Comparison of ENCODE assay signal across 18 cellular contexts in genomic region chr14:101174980-101175606, GRCh38.
DNase-seq lines count a peak whose midpoint lies in the region; ATAC-seq and TF ChIP-seq lines count a peak whose summit lies in the region.
"Had no signal": no experiment of that assay in that cellular context is flagged by ENCODE, and none has a peak within 500 bp of the region (broad histone marks: within the 10 kb centered on the region; RNA-seq: fewer than 3 reads in every experiment).

No MANE protein-coding gene starts in this region.

- H3K36me3 ChIP-seq in osteoblast (ENCODE audit: insufficient read depth, low read length) (no peaks in the 10 kb centered on the region), prostate gland (no peaks in the 10 kb centered on the region)

- H3K4me2 ChIP-seq in osteoblast (ENCODE audit: insufficient read depth, low read length) = no peak overlapping the region

- no peaks in the 10 kb centered on the region for H3K79me2 ChIP-seq in osteoblast (ENCODE audit: insufficient read depth, low read length)

- no peaks in the 10 kb centered on the region for H3K27me3 ChIP-seq in osteoblast (ENCODE audit: insufficient read depth, low read length)
- no peaks in the 10 kb centered on the region for H3K27me3 ChIP-seq in prostate gland (replicated peaks; ENCODE audit: insufficient read depth)

- H3K4me1 ChIP-seq in osteoblast (ENCODE audit: insufficient read depth, low read length) = no peaks in the 10 kb centered on the region
- H3K4me1 ChIP-seq in prostate gland (replicated peaks) = no peaks in the 10 kb centered on the region

- H2AFZ ChIP-seq in osteoblast (ENCODE audit: low read length) = no peak overlapping the region

- intact Hi-C loops in prostate gland (cut with DNase I) = no loop called here

- WGBS in prostate gland = 56% methylated on average over 9 of the region's 9 CpGs

- peak; percentile 34 for DNase-seq in NCI-H146 (lab: John Stamatoyannopoulos, UW)
- no peak for DNase-seq in NCI-H146 treated with DMSO at 0.1 percent for 48 hours (lab: John Stamatoyannopoulos, UW; ENCODE audit: unreplicated experiment)
- peak; percentile 63 for DNase-seq in NCI-H2029 treated with DMSO at 0.1 percent for 48 hours (lab: John Stamatoyannopoulos, UW)
- DNase-seq in SHP77 treated with DMSO at 0.1 percent for 48 hours (lab: John Stamatoyannopoulos, UW) = peak; percentile 64
- DNase-seq in osteoblast (ENCODE audit: insufficient read length, low spot score, missing footprints) = peak; percentile 60
- DNase-seq in prostate gland (ENCODE audit: low spot score) = no peak
- no peak for DNase-seq in NCI-H2171 (lab: John Stamatoyannopoulos, UW)
- DNase-seq: activated CD4-positive, CD25-positive, alpha-beta regulatory T cell; activated gamma-delta T cell treated with Interleukin-2 at 50 U/mL for 16 hours; anterior cingulate cortex; GOT3; Kasumi-1; naive B cell; NCI-H1694 treated with DMSO at 0.1 percent for 48 hours; stimulated activated CD4-positive, alpha-beta T cell treated with anti-CD3 and anti-CD28 coated beads, Interleukin-15, amount 100 ng/mL, for 24 hours; stimulated activated naive CD8-positive, alpha-beta T cell treated with anti-CD3 and anti-CD28 coated beads, Interleukin-15, Interleukin-2, amounts not matched to agents 100 U/mL and 50 U/mL, for 24 hours had no signal

- H3K9me3 ChIP-seq in osteoblast (ENCODE audit: low read depth, low read length) (no peaks in the 10 kb centered on the region), prostate gland (no peaks in the 10 kb centered on the region)

- no peak for ATAC-seq in HG03439 (IDR thresholded peaks at IDR 0.05; ENCODE audit: unreplicated experiment)
- ATAC-seq: Right ventricle myocardium inferior; stimulated activated naive CD8-positive, alpha-beta T cell treated with anti-CD3 and anti-CD28 coated beads, Interleukin-15, Interleukin-2, amounts not matched to agents 100 U/mL and 50 U/mL, for 24 hours had no signal

- no peak for TF ChIP-seq POLR2A in prostate gland (IDR thresholded peaks at IDR 0.05)

- no peaks in the 10 kb centered on the region for H4K20me1 ChIP-seq in osteoblast (ENCODE audit: insufficient read depth, low read length)

- TF ChIP-seq CTCF in osteoblast (IDR thresholded peaks at IDR 0.05; ENCODE audit: extremely low read depth, low read depth, low read length) = no peak
- no peak for TF ChIP-seq CTCF in prostate gland (IDR thresholded peaks at IDR 0.05)

- H3K4me3 ChIP-seq in osteoblast (ENCODE audit: insufficient read depth, low read length) (no peak overlapping the region), prostate gland (no peak overlapping the region)

- no peak overlapping the region for H3K27ac ChIP-seq in osteoblast (ENCODE audit: low read depth, low read length)
- H3K27ac ChIP-seq in prostate gland = no peak overlapping the region

Comparison
In these comparisons a context has a peak if more than half of its experiments do, and no peak if none do; other contexts are left out.
1. DNase-seq: peak in NCI-H146 (single experiment), NCI-H2029 treated with DMSO at 0.1 percent for 48 hours (single experiment), SHP77 treated with DMSO at 0.1 percent for 48 hours (single experiment) and osteoblast (single experiment); none in NCI-H146 treated with DMSO at 0.1 percent for 48 hours (single experiment), prostate gland (single experiment) and NCI-H2171 (single experiment).